Comparison of ENCODE assay signal across 8 cellular contexts in genomic region chr5:152026328-152027024, GRCh38.
A peak's percentile ranks its signal among the peaks of the same experiment; 100 is the strongest.
DNase-seq lines count a peak whose midpoint lies in the region; FAIRE-seq and TF ChIP-seq lines count a peak whose summit lies in the region.
"Not testable (repeated sequence)": the region's sequence is repeated elsewhere in the genome, so short reads cannot be mapped to it uniquely, and the experiment has no call there.

No MANE protein-coding gene starts in this region.

- intact Hi-C loops in activated CD4-positive, alpha-beta memory T cell treated with anti-CD3 and anti-CD28 coated beads for 36 hours (cut with micrococcal nuclease) = not testable (repeated sequence)

- H3K36me3 ChIP-seq in BLaER1 treated with 17β-estradiol and CSF1 and Interleukin-3, amounts not matched to agents 10 nM and 100 nM; H1 (ENCODE audit: control insufficient read depth in 2 of 4, insufficient read depth in 4 of 4, low read length in 3 of 4): not testable (repeated sequence)

- H3K4ac ChIP-seq in H1 (replicated peaks; ENCODE audit: insufficient read length, low read depth, low read length) = not testable (repeated sequence)

- H3K23ac ChIP-seq in H1 (ENCODE audit: insufficient read length) = not testable (repeated sequence)

- H4K5ac ChIP-seq in H1 (ENCODE audit: insufficient read length, low read depth, low read length) = not testable (repeated sequence)

- peaks cover 54% of the 10 kb centered on the region for H3K9me3 Mint-ChIP-seq in activated CD4-positive, alpha-beta memory T cell treated with anti-CD3 and anti-CD28 coated beads for 36 hours

- H4K8ac ChIP-seq in H1 (ENCODE audit: extremely low read depth, insufficient read depth, low read length) = not testable (repeated sequence)

- POLR2A ChIA-PET in activated CD4-positive, alpha-beta memory T cell treated with anti-CD3 and anti-CD28 coated beads for 36 hours (lab: Charles Lee); H1 (lab: Charles Lee; ENCODE audit: partially characterized antibody): not testable (repeated sequence)

- H2AK5ac ChIP-seq in H1 (ENCODE audit: low read depth, low read length) = not testable (repeated sequence)

- not testable (repeated sequence) for H3K9ac ChIP-seq in BLaER1 treated with 17β-estradiol and CSF1 and Interleukin-3, amounts not matched to agents 10 nM and 100 nM; H1 (replicated peaks in 1 of 4; ENCODE audit: extremely low read depth in 1 of 4, low read depth in 3 of 4, low read length in 3 of 4)

- DNase-seq in GM18507 (ENCODE audit: extremely low spot score, insufficient read length, low read depth); H1 (ENCODE audit: low read depth in 1 of 2, low spot score in 2 of 2): not testable (repeated sequence)
- DNase-seq in NB4 (ENCODE audit: low read depth) (peak; percentile 8), T-helper 2 cell (peak in 3 of 5 experiments; percentile 13 to 78 (median 58)), activated gamma-delta T cell treated with Interleukin-2 at 50 U/mL for 16 hours (peak; percentile 26)
- DNase-seq in activated CD4-positive, alpha-beta memory T cell treated with anti-CD3 and anti-CD28 coated beads for 36 hours = peak; percentile 62
- DNase-seq in stimulated activated CD4-positive, alpha-beta T cell treated with anti-CD3 and anti-CD28 coated beads, Interleukin-1b, Interleukin-23, amount 100 ng/mL, for 48 hours = peak; percentile 24

- CTCF ChIA-PET in activated CD4-positive, alpha-beta memory T cell treated with anti-CD3 and anti-CD28 coated beads for 36 hours (lab: Charles Lee) = interaction anchor here (1.0 kb wide), 1 partner anchor 201 kb away, joined by 4 read pairs; no protein-coding TSS in a partner anchor
- CTCF ChIA-PET in H1 (lab: Charles Lee; ENCODE audit: partially characterized antibody) = interaction anchor here (1.1 to 1.4 kb wide), 2 partner anchors 323 to 328 kb away, joined by 3 read pairs; no protein-coding TSS in a partner anchor

- H4K20me1 ChIP-seq in BLaER1 treated with 17β-estradiol and CSF1 and Interleukin-3, amounts not matched to agents 10 nM and 100 nM; H1 (replicated peaks in 1 of 2; ENCODE audit: control insufficient read depth in 1 of 2, insufficient read depth in 2 of 2, low read length in 2 of 2): not testable (repeated sequence)

- peak overlapping the region in 10 of 11 experiments; percentile 4 to 57 (median 36); a peak in 14 of 22 replicates for H3K4me2 ChIP-seq in BLaER1 treated with 17β-estradiol and CSF1 and Interleukin-3, amounts not matched to agents 10 nM and 100 nM
- H3K4me2 ChIP-seq in H1 (ENCODE audit: insufficient read depth in 1 of 2, low read depth in 2 of 2, low read length in 2 of 2) = not testable (repeated sequence)

- peaks cover 0 to 12% (median 9%) of the 10 kb centered on the region in 10 experiments; a peak in 17 of 20 replicates for H3K4me1 ChIP-seq in BLaER1 treated with 17β-estradiol and CSF1 and Interleukin-3, amounts not matched to agents 10 nM and 100 nM
- H3K4me1 ChIP-seq in H1 (replicated peaks in 1 of 4; ENCODE audit: control insufficient read depth in 3 of 4, insufficient read depth in 4 of 4, low read length in 3 of 4) = not testable (repeated sequence)

- not testable (repeated sequence) for H3K14ac ChIP-seq in H1 (ENCODE audit: insufficient read length)

- TF ChIP-seq CTCF in NB4 (IDR thresholded peaks at IDR 0.05; ENCODE audit: low read depth, low read length); H1 (IDR thresholded peaks at IDR 0.05; ENCODE audit: control extremely low read depth in 1 of 3, insufficient read depth in 1 of 3, low read depth in 1 of 3, low read length in 3 of 3): not testable (repeated sequence)

- H3K23me2 ChIP-seq in H1 (ENCODE audit: low read depth, low read length) = not testable (repeated sequence)

- H3K9me3 ChIP-seq in BLaER1 treated with 17β-estradiol and CSF1 and Interleukin-3, amounts not matched to agents 10 nM and 100 nM (replicated peaks in 1 of 11); H1 (ENCODE audit: insufficient read depth in 2 of 2, low read depth in 1 of 2, low read length in 1 of 2): not testable (repeated sequence)

- WGBS in H1 (ENCODE audit: extremely low coverage in 1 of 2, insufficient coverage in 1 of 2, insufficient read length in 1 of 2, insufficient replicate concordance in 2 of 2, low coverage in 1 of 2, low lambda C conversion rate in 2 of 2, missing lambda C conversion rate in 1 of 2), 2 experiments = 85% methylated on average over 9 of the region's 9 CpGs; no CpG with 5 or more reads in 1 of the 2 experiments

- H2BK120ac ChIP-seq in H1 (replicated peaks; ENCODE audit: low read depth, low read length) = not testable (repeated sequence)

- H3K18ac ChIP-seq in H1 (ENCODE audit: extremely low read depth, low read length) = not testable (repeated sequence)

- not testable (repeated sequence) for TF ChIP-seq EP300 in H1 (IDR thresholded peaks at IDR 0.05; ENCODE audit: borderline replicate concordance in 1 of 2, low read depth in 2 of 2, low read length in 2 of 2)

- H2BK15ac ChIP-seq in H1 (ENCODE audit: low read length) = not testable (repeated sequence)

- peak overlapping the region; percentile 92 for H2AFZ ChIP-seq in H1 (ENCODE audit: low read length)

- H3K27me3 Mint-ChIP-seq in activated CD4-positive, alpha-beta memory T cell treated with anti-CD3 and anti-CD28 coated beads for 36 hours = not testable (repeated sequence)

- not testable (repeated sequence) for H4K91ac ChIP-seq in H1 (replicated peaks; ENCODE audit: insufficient read length, low read length)

- peaks cover 28% of the 10 kb centered on the region for H3K4me1 Mint-ChIP-seq in activated CD4-positive, alpha-beta memory T cell treated with anti-CD3 and anti-CD28 coated beads for 36 hours (ENCODE audit: low read depth)

- not testable (repeated sequence) for H3K56ac ChIP-seq in H1 (replicated peaks; ENCODE audit: insufficient read length, low read depth, low read length)

- not testable (repeated sequence) for H2BK5ac ChIP-seq in H1 (ENCODE audit: low read depth, low read length)

- H3K4me3 ChIP-seq in BLaER1 treated with 17β-estradiol and CSF1 and Interleukin-3, amounts not matched to agents 10 nM and 100 nM; NB4 (ENCODE audit: low read depth, low read length); H1 (ENCODE audit: extremely low read depth in 1 of 4, insufficient read depth in 2 of 4, low read depth in 3 of 4, low read length in 4 of 4): not testable (repeated sequence)

- H3K36me3 Mint-ChIP-seq in activated CD4-positive, alpha-beta memory T cell treated with anti-CD3 and anti-CD28 coated beads for 36 hours = peaks cover 23% of the 10 kb centered on the region

- not testable (repeated sequence) for H3K79me2 ChIP-seq in H1 (ENCODE audit: control insufficient read depth in 1 of 2, insufficient read depth in 2 of 2, low read length in 2 of 2)

- TF ChIP-seq POLR2A in NB4 (IDR thresholded peaks at IDR 0.05; ENCODE audit: extremely low read depth, insufficient read length); H1 (IDR thresholded peaks at IDR 0.05; ENCODE audit: control extremely low read depth in 1 of 2, low read depth in 2 of 2, low read length in 2 of 2): not testable (repeated sequence)

- H2BK12ac ChIP-seq in H1 (ENCODE audit: low read depth, low read length) = not testable (repeated sequence)

- not testable (repeated sequence) for H3K79me1 ChIP-seq in H1 (ENCODE audit: low read depth, low read length)

- peak; percentile 72 for FAIRE-seq in GM18507 (lab: Jason Lieb, UNC)
- not testable (repeated sequence) for FAIRE-seq in H1 (lab: Jason Lieb, UNC)

- TF ChIP-seq RAD21 in H1 (IDR thresholded peaks at IDR 0.05 in 1 of 2, conservative IDR thresholded peaks at IDR 0.05 in 1 of 2; ENCODE audit: low read depth in 2 of 2, low read length in 2 of 2) = not testable (repeated sequence)

- not testable (repeated sequence) for H3K27me3 ChIP-seq in BLaER1 treated with 17β-estradiol and CSF1 and Interleukin-3, amounts not matched to agents 10 nM and 100 nM; H1 (replicated peaks in 1 of 4; ENCODE audit: control insufficient read depth in 3 of 4, extremely low read depth in 1 of 4, insufficient read depth in 3 of 4, low read length in 3 of 4)

- H3K27ac ChIP-seq in BLaER1 treated with 17β-estradiol and CSF1 and Interleukin-3, amounts not matched to agents 10 nM and 100 nM = peak overlapping the region in 8 of 11 experiments; percentile 24 to 76 (median 56); a peak in 14 of 22 replicates
- H3K27ac ChIP-seq in H1 (ENCODE audit: low read depth, low read length) = not testable (repeated sequence)

- peak overlapping the region; percentile 70 for H3K27ac Mint-ChIP-seq in activated CD4-positive, alpha-beta memory T cell treated with anti-CD3 and anti-CD28 coated beads for 36 hours

- H2BK20ac ChIP-seq in H1 (ENCODE audit: low read length) = not testable (repeated sequence)

- H3K4me3 Mint-ChIP-seq in activated CD4-positive, alpha-beta memory T cell treated with anti-CD3 and anti-CD28 coated beads for 36 hours = not testable (repeated sequence)

TF ChIP-seq in H1, 55 proteins besides CTCF, POLR2A, EP300 and RAD21:
- TF ChIP-seq YY1 (IDR thresholded peaks at IDR 0.05; ENCODE audit: low read depth, low read length) = 0 out of 2 replicates have a peak, but pooled peaks have one; percentile 22
TF ChIP-seq in H1: peak in this region for 1; not testable (repeated sequence) for 54.
